In genomic region chr14:80987235-80988032, GRCh38 we compare ENCODE assay signal across 8 cellular contexts. TPM values are rescaled to one million over a fixed set of nuclear protein-coding genes. Genes with fewer than 3 reads are reported as not detected.
DNase-seq lines count a peak whose midpoint lies in the region; ATAC-seq and TF ChIP-seq lines count a peak whose summit lies in the region.

No MANE protein-coding gene starts in this region.

- DNase-seq in D341Med (ENCODE audit: low spot score) (peak; percentile 76), LHCN-M2 (ENCODE audit: low read depth) (peak; percentile 78), RWPE1 (ENCODE audit: low spot score) (peak; percentile 60), glomerular visceral epithelial cell (ENCODE audit: extremely low spot score) (peak; percentile 77), prostate gland (ENCODE audit: low spot score) (peak; percentile 66), GF-D8 (lab: John Stamatoyannopoulos, UW) (no peak)
- peak; percentile 64 for DNase-seq in activated naive CD4-positive, alpha-beta T cell treated with Interleukin-2 at 50 U/mL for 16 hours

- TF ChIP-seq CTCF in RWPE1 (conservative IDR thresholded peaks at IDR 0.05; ENCODE audit: low read depth): peak; percentile 92
- peak; percentile 53 to 87 (median 84) for TF ChIP-seq CTCF in prostate gland (IDR thresholded peaks at IDR 0.05)

- CTCF ChIA-PET in RWPE1 (lab: Yijun Ruan, JAX): interaction anchor here (0.6 to 1.1 kb wide), 5 partner anchors 9 to 911 kb away, joined by 3 to 4 read pairs (median 3); no protein-coding TSS in a partner anchor

- H3K27ac ChIP-seq in RWPE1 (no peak overlapping the region), prostate gland (no peak overlapping the region)

- ATAC-seq in GM21423 (IDR thresholded peaks at IDR 0.05; ENCODE audit: unreplicated experiment): peak; percentile 67

- no peaks in the 10 kb centered on the region for H3K27me3 ChIP-seq in prostate gland (replicated peaks; ENCODE audit: insufficient read depth)

- no peaks in the 10 kb centered on the region for H3K9me3 ChIP-seq in prostate gland

- WGBS in prostate gland: 44% methylated on average over 6 of the region's 6 CpGs

- POLR2A ChIA-PET in RWPE1 (lab: Yijun Ruan, JAX; ENCODE audit: low non-redundant PET): interaction anchor here (0.5 kb wide), 1 partner anchor 599 kb away, joined by 4 read pairs; no protein-coding TSS in a partner anchor

- intact Hi-C loops in prostate gland (cut with DNase I): loop anchor here (1.0 kb wide), 1 partner anchor 33 kb away; no protein-coding TSS in a partner anchor

- no peaks in the 10 kb centered on the region for H3K36me3 ChIP-seq in prostate gland

- H3K4me1 ChIP-seq in prostate gland (replicated peaks): no peaks in the 10 kb centered on the region

- no peak overlapping the region for H3K4me3 ChIP-seq in prostate gland

- no peak for TF ChIP-seq POLR2A in prostate gland (IDR thresholded peaks at IDR 0.05)

RNA-seq across cellular contexts. Expression of gene TSHR, which starts 32.0 kb away (rescaled TPM):
- total RNA-seq in LHCN-M2 (2014; rRNA removed) (0.29 TPM in 1 of 2 replicates, not detected in the other), prostate gland (under 1 TPM; 0.23 to 0.36 TPM)
- 0.09 TPM for polyA plus RNA-seq in LHCN-M2 (2012)

RNA-seq across cellular contexts. Expression of gene CEP128, which starts 45.9 kb away (rescaled TPM):
- total RNA-seq in LHCN-M2 (2014; rRNA removed) (9.2 and 10.4 TPM in 2 replicates), prostate gland (1 to 10 TPM; 6.4 to 7.3 TPM)
- 2.2 TPM for polyA plus RNA-seq in LHCN-M2 (2012)
